In the genomic region with DNA sequence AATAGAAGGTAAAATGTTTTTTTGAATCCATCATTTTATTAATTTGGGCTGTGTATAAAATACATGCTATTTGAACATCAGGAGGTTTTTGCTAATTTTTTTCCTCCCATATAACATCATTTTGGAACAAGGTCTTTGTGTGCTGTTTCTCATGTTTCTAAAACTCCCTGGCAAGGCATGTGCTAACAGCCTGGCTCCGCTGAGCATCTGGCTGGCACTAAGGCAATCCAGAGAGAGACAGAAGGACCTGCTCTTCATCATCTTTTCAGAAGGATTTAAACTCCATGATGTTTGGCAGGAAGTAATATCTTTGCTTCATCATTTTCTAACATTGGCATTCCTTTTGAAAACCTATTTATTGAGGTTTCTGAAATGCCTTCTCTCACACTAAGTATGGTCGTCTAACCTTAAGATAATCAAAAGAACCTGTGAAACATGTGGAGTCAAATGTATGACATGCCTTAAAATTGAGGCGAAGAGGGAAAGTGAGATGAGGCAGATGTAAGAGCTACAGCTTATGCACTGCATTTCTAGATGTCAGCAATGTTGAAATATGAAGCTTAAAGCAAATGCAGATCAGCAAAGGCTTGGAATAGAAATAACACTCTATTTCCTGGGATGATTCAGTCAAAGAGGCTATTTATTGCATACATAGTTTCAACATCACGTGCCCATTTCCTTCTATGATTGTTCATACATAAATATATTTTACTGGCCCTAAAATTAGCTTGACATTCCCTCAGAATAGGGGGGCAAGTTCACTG, we compare ENCODE assay signal across 18 cellular contexts.
DNase-seq lines count a peak whose midpoint lies in the region; ATAC-seq and TF ChIP-seq lines count a peak whose summit lies in the region.
"Had no signal": no experiment of that assay in that cellular context is flagged by ENCODE, and none has a peak within 500 bp of the region (broad histone marks: within the 10 kb centered on the region; RNA-seq: fewer than 3 reads in every experiment).

No MANE protein-coding gene starts in this region.

- H3K9ac ChIP-seq in IMR-90 (ENCODE audit: low read depth, low read length) = no peak overlapping the region

- WGBS in IMR-90 (ENCODE audit: extremely low coverage in 2 of 2, insufficient read length in 1 of 2), 2 experiments = no CpG with 5 or more reads among the region's 4 CpGs
- WGBS in stomach, 5 donors = 52 to 82% (median 64%) methylated on average over 4 of the region's 4 CpGs

- TF ChIP-seq EP300 in stomach (IDR thresholded peaks at IDR 0.05) = no peak

- no peak overlapping the region for H2AK9ac ChIP-seq in IMR-90 (replicated peaks; ENCODE audit: low read depth, low read length, poor library complexity)

- H3F3A ChIP-seq in PC-9 (ENCODE audit: insufficient read depth, low read depth) = no peaks in the 10 kb centered on the region

- no peak overlapping the region for H3K23ac ChIP-seq in IMR-90 (ENCODE audit: low read depth, low read length)

- CTCF ChIA-PET in IMR-90 (lab: Yijun Ruan, JAX) (no interaction called here), PC-9 (lab: Charles Lee) (no interaction called here)

- no peak overlapping the region for H2BK20ac ChIP-seq in IMR-90 (ENCODE audit: low read depth, low read length)

- H3K27ac ChIP-seq in IMR-90 (ENCODE audit: insufficient read depth, low read length) (no peak overlapping the region), PC-9 (no peak overlapping the region), stomach (no peak overlapping the region)
- H3K27ac ChIP-seq: Peyer's patch had no signal

- no peaks in the 10 kb centered on the region for H3K9me2 ChIP-seq in PC-9 (ENCODE audit: insufficient read depth)

- H2AFZ ChIP-seq in IMR-90 (replicated peaks; ENCODE audit: low read length, poor library complexity) (no peak overlapping the region), PC-9 (no peak overlapping the region)

- H3K4me1 ChIP-seq in IMR-90 (ENCODE audit: control insufficient read depth, insufficient read depth, low read length) (no peaks in the 10 kb centered on the region), PC-9 (replicated peaks; ENCODE audit: insufficient read depth) (no peaks in the 10 kb centered on the region), stomach (peaks cover 0 to 6% (median 0%) of the 10 kb centered on the region in 4 donors)
- H3K4me1 ChIP-seq: Peyer's patch had no signal

- H4K20me1 ChIP-seq in IMR-90 (ENCODE audit: insufficient read depth, low read length) (no peaks in the 10 kb centered on the region), PC-9 (ENCODE audit: insufficient read depth) (no peaks in the 10 kb centered on the region; the same call in 1 of the 2 replicates)

- H2BK5ac ChIP-seq in IMR-90 (ENCODE audit: low read depth, low read length, poor library complexity, severe bottlenecking) = no peak overlapping the region

- TF ChIP-seq CTCF in AG09309 (IDR thresholded peaks at IDR 0.05; ENCODE audit: control insufficient read depth, insufficient read depth, low read depth, low read length, missing control alignments) (no peak), IMR-90 (conservative IDR thresholded peaks at IDR 0.05; ENCODE audit: low read depth, low read length) (no peak), PC-9 (conservative IDR thresholded peaks at IDR 0.05) (no peak), stomach (IDR thresholded peaks at IDR 0.05) (no peak)

- H3K4me3 ChIP-seq in AG09309 (ENCODE audit: control insufficient read depth, low read depth, low read length) = no peak overlapping the region
- no peak overlapping the region for H3K4me3 ChIP-seq in IMR-90 (ENCODE audit: insufficient read depth, low read depth, low read length)
- no peak overlapping the region for H3K4me3 ChIP-seq in PC-9
- no peak overlapping the region for H3K4me3 ChIP-seq in stomach
- H3K4me3 ChIP-seq: Peyer's patch had no signal

- POLR2A ChIA-PET in IMR-90 (lab: Charles Lee; ENCODE audit: unreplicated experiment) = no interaction called here
- POLR2A ChIA-PET in PC-9 (lab: Charles Lee; ENCODE audit: unreplicated experiment) = no interaction called here

- no peak overlapping the region for H4K5ac ChIP-seq in IMR-90 (ENCODE audit: low read depth, low read length)

- DNase-seq in AG09309 (ENCODE audit: low read depth) (peak; percentile 45), IMR-90 (peak; percentile 3), amniotic stem cell (lab: John Stamatoyannopoulos, UW) (peak; percentile 43), foreskin melanocyte (peak; percentile 89), PC-9 (no peak), midbrain (lab: John Stamatoyannopoulos, UW) (no peak), stomach (no peak)
- DNase-seq: activated CD4-positive, alpha-beta memory T cell treated with anti-CD3 and anti-CD28 coated beads, Interleukin-2, amount 10 ng/mL, durations not matched to agents 7 days and 5 days; activated naive CD8-positive, alpha-beta T cell treated with anti-CD3 and anti-CD28 coated beads, Interleukin-2, amount 10 ng/mL, durations not matched to agents 7 days and 5 days; activated T-cell treated with anti-CD3 and anti-CD28 coated beads, Interleukin-2, amount 50 U/mL, for 48 hours; COR-L47; H9; natural killer cell; NCI-H2029 treated with DMSO at 0.1 percent for 48 hours; NCI-H69; Peyer's patch; T-cell had no signal

- TF ChIP-seq RAD21 in IMR-90 (IDR thresholded peaks at IDR 0.05; ENCODE audit: low read length) = no peak

- H2BK15ac ChIP-seq in IMR-90 (ENCODE audit: low read depth, low read length) = no peak overlapping the region

- H3K9me3 ChIP-seq in IMR-90 (ENCODE audit: control insufficient read depth, insufficient read depth, low read length) (0 out of 2 replicates have a peak, but pooled peaks cover under 1% of the 10 kb centered on the region), PC-9 (ENCODE audit: insufficient read depth, low read depth) (no peaks in the 10 kb centered on the region), stomach (no peaks in the 10 kb centered on the region)

- no peak overlapping the region for H3K18ac ChIP-seq in IMR-90 (ENCODE audit: low read depth, low read length)

- H3K79me2 ChIP-seq in PC-9 (ENCODE audit: low read depth) = no peaks in the 10 kb centered on the region

- H3K79me1 ChIP-seq in IMR-90 (ENCODE audit: low read depth in 1 of 2, low read length in 2 of 2) = no peaks in the 10 kb centered on the region

- TF ChIP-seq POLR2A in IMR-90 (IDR thresholded peaks at IDR 0.05; ENCODE audit: low read depth, low read length) (no peak), stomach (IDR thresholded peaks at IDR 0.05) (no peak)

- no peak overlapping the region for H2BK120ac ChIP-seq in IMR-90 (ENCODE audit: low read depth, low read length)

- H3K36me3 ChIP-seq in IMR-90 (ENCODE audit: control insufficient read depth, insufficient read depth, low read length) (no peaks in the 10 kb centered on the region), PC-9 (ENCODE audit: low read depth) (no peaks in the 10 kb centered on the region), stomach (no peaks in the 10 kb centered on the region)
- H3K36me3 ChIP-seq: Peyer's patch had no signal

- H3K56ac ChIP-seq in IMR-90 (ENCODE audit: extremely low read depth, insufficient read depth, low read length) = no peak overlapping the region

- H4K91ac ChIP-seq in IMR-90 (ENCODE audit: insufficient read depth, low read depth, low read length) = no peak overlapping the region

- ATAC-seq in IMR-90 (ENCODE audit: low read depth) (no peak), HG03196 (IDR thresholded peaks at IDR 0.05; ENCODE audit: unreplicated experiment) (no peak)
- ATAC-seq: natural killer cell, T-cell had no signal

- dilution Hi-C loops in IMR-90 (cut with HindIII; ENCODE audit: low sequenced_read_pairs, unreplicated experiment) = no loop called here

- H3K27me3 ChIP-seq in IMR-90 (ENCODE audit: control insufficient read depth, insufficient read depth, low read length) = no peaks in the 10 kb centered on the region
- no peaks in the 10 kb centered on the region for H3K27me3 ChIP-seq in PC-9 (ENCODE audit: insufficient read depth, low read depth)
- no peaks in the 10 kb centered on the region for H3K27me3 ChIP-seq in stomach
- H3K27me3 ChIP-seq: Peyer's patch had no signal

- H3K9me1 ChIP-seq in IMR-90 (ENCODE audit: insufficient read depth, low read length) = no peaks in the 10 kb centered on the region

- no peak overlapping the region for H2AK5ac ChIP-seq in IMR-90 (ENCODE audit: low read depth, low read length)

- H3K14ac ChIP-seq in IMR-90 (replicated peaks; ENCODE audit: low read depth, low read length) = no peak overlapping the region

- no peak overlapping the region for H3K4ac ChIP-seq in IMR-90 (ENCODE audit: low read depth, low read length)

- intact Hi-C loops in IMR-90 (cut with micrococcal nuclease) (no loop called here), PC-9 (cut with micrococcal nuclease; ENCODE audit: unreplicated experiment) (no loop called here), stomach (cut with DNase I; ENCODE audit: low total_unique reads) (no loop called here)

- BruUV-seq in IMR-90 (replicated peaks; lab: Mats Ljungman, UMichigan) (no TSS peak), PC-9 (replicated peaks; lab: Mats Ljungman, UMichigan) (no TSS peak)

- H4K8ac ChIP-seq in IMR-90 (ENCODE audit: low read depth in 2 of 2, low read length in 2 of 2) = no peak overlapping the region

- in situ Hi-C loops in IMR-90 (cut with MboI; ENCODE audit: low sequenced_read_pairs) = no loop called here

- H3K4me2 ChIP-seq in IMR-90 (ENCODE audit: low read depth, low read length) (no peak overlapping the region), PC-9 (no peak overlapping the region)

TF ChIP-seq in IMR-90, 13 proteins besides CTCF, POLR2A, EP300 and RAD21:
- TF ChIP-seq RFX5 (IDR thresholded peaks at IDR 0.05; ENCODE audit: low read depth, low read length) (no peak), MXI1 (IDR thresholded peaks at IDR 0.05; ENCODE audit: borderline replicate concordance, low read depth, low read length) (no peak)

Comparison
In these comparisons a context has a peak if more than half of its experiments do, and no peak if none do; other contexts are left out.
1. DNase-seq: peak in AG09309 (single experiment), IMR-90 (single experiment), amniotic stem cell (single experiment) and foreskin melanocyte (single experiment); none in PC-9 (0 of 2), midbrain (single experiment) and stomach (single experiment).